In genomic region chr10:99619851-99620712, GRCh38 we compare ENCODE assay signal across 8 cellular contexts. TPM values are rescaled to one million over a fixed set of nuclear protein-coding genes. Genes with fewer than 3 reads are reported as not detected.
DNase-seq lines count a peak whose midpoint lies in the region; ATAC-seq and TF ChIP-seq lines count a peak whose summit lies in the region.

Gene SLC25A28 (minus strand): TSS chr10:99620439. CDS start chr10:99620335, 104 bp downstream.

- peak; percentile 76 for ATAC-seq in HG03103 (IDR thresholded peaks at IDR 0.05; ENCODE audit: low read depth, unreplicated experiment)

- peak within 1 kb of the TSS; percentile 94 for H3K4me3 ChIP-seq in GM12875 (ENCODE audit: low read depth, low read length)

- TF ChIP-seq CTCF in GM12875 (IDR thresholded peaks at IDR 0.05; ENCODE audit: borderline replicate concordance, insufficient read depth, low read depth, low read length), result no peak

- peak; percentile 99 for DNase-seq in NCI-H226
- DNase-seq in activated CD4-positive, CD25-positive, alpha-beta regulatory T cell treated with anti-CD3 and anti-CD28 coated beads, Interleukin-2, amount 50 U/mL, for 16 hours (ENCODE audit: low read depth, low spot score), result peak; percentile 87
- peak; percentile 98 for DNase-seq in cerebellum (ENCODE audit: low spot score)
- DNase-seq in islet precursor cell, result peak; percentile 99
- peak; percentile 80 to 90 for DNase-seq in stimulated activated CD4-positive, alpha-beta T cell treated with anti-CD3 and anti-CD28 coated beads, Interleukin-12 subunit alpha, Interleukin-12 subunit beta, amount 100 ng/mL, for 24 hours (ENCODE audit: low read depth in 2 of 2)
- DNase-seq in ecto neural progenitor cell (ENCODE audit: low spot score), result no peak

RNA-seq across cellular contexts. Expression of gene SLC25A28, which starts in this region (rescaled TPM):
- total RNA-seq in cerebellum, result 22.1 TPM
